Comparison of ENCODE assay signal across 8 cellular contexts in genomic region chr14:49687942-49688700, GRCh38. TPM values are rescaled to one million over a fixed set of nuclear protein-coding genes. Genes with fewer than 3 reads are reported as not detected.
A peak's percentile ranks its signal among the peaks of the same experiment; 100 is the strongest.
DNase-seq lines count a peak whose midpoint lies in the region; ATAC-seq and TF ChIP-seq lines count a peak whose summit lies in the region.

POLE2 (minus strand) TSS chr14:49688214; CDS start chr14:49688203, 11 bp downstream.

- H3K27me3 ChIP-seq in effector memory CD4-positive, alpha-beta T cell (replicated peaks; ENCODE audit: control insufficient read depth, insufficient read depth, low read length, poor library complexity, severe bottlenecking): no peaks in the 10 kb centered on the region

- ATAC-seq in GM19324 (IDR thresholded peaks at IDR 0.05; ENCODE audit: low FRiP score, unreplicated experiment) (peak; percentile 81), HG03460 (IDR thresholded peaks at IDR 0.05; ENCODE audit: unreplicated experiment) (peak; percentile 82), memory B cell (ENCODE audit: low read depth) (peak; percentile 84)

- H3K36me3 Mint-ChIP-seq in CD14-positive monocyte (peaks cover 0 to under 1% of the 10 kb centered on the region in 2 donors), memory B cell (no peaks in the 10 kb centered on the region)

- peak within 1 kb of the TSS; percentile 41 to 88 (median 69) for H3K27ac Mint-ChIP-seq in CD14-positive monocyte
- peak within 1 kb of the TSS; percentile 81 for H3K27ac Mint-ChIP-seq in memory B cell

- H3K4me1 Mint-ChIP-seq in CD14-positive monocyte: peaks cover 33% of the 10 kb centered on the region
- H3K4me1 Mint-ChIP-seq in memory B cell: peaks cover 9% of the 10 kb centered on the region

- peaks cover 0 to 7% (median 0%) of the 10 kb centered on the region in 3 donors for H3K27me3 Mint-ChIP-seq in CD14-positive monocyte (ENCODE audit: low read depth in 3 of 3)
- H3K27me3 Mint-ChIP-seq in memory B cell: no peaks in the 10 kb centered on the region

- no peak for TF ChIP-seq CTCF in CD14-positive monocyte (IDR thresholded peaks at IDR 0.05)

- peak within 1 kb of the TSS; percentile 54 for H3K27ac ChIP-seq in effector memory CD4-positive, alpha-beta T cell (ENCODE audit: insufficient read depth, low read length, poor library complexity, severe bottlenecking)

- H3K4me3 Mint-ChIP-seq in CD14-positive monocyte (peak within 1 kb of the TSS; percentile 92 to 95), memory B cell (peak within 1 kb of the TSS; percentile 90)

- H3K9me3 ChIP-seq in effector memory CD4-positive, alpha-beta T cell (ENCODE audit: control insufficient read depth, low read length): no peaks in the 10 kb centered on the region

- H3K4me1 ChIP-seq in effector memory CD4-positive, alpha-beta T cell (ENCODE audit: control insufficient read depth, insufficient read depth, low read length, poor library complexity, severe bottlenecking): peaks cover 2% of the 10 kb centered on the region

- H3K9me3 Mint-ChIP-seq in CD14-positive monocyte (peaks cover 0 to 3% (median 0%) of the 10 kb centered on the region in 7 donors), memory B cell (no peaks in the 10 kb centered on the region)

- peak within 1 kb of the TSS; percentile 80 for H3K4me3 ChIP-seq in effector memory CD4-positive, alpha-beta T cell (ENCODE audit: insufficient read depth, low read depth, low read length, poor library complexity, severe bottlenecking)

- no peak for DNase-seq in CD14-positive monocyte (ENCODE audit: low spot score)
- DNase-seq in NCI-H82 (lab: John Stamatoyannopoulos, UW): peak; percentile 86
- DNase-seq in activated CD8-positive, alpha-beta memory T cell treated with anti-CD3 and anti-CD28 coated beads for 1 hour (ENCODE audit: extremely low read depth in 1 of 2, low read depth in 1 of 2): peak; percentile 35 to 62
- DNase-seq in effector memory CD4-positive, alpha-beta T cell: peak; percentile 39 to 59 (median 52)
- peak; percentile 70 to 78 for DNase-seq in memory B cell (ENCODE audit: low spot score in 2 of 2)
- DNase-seq in stimulated activated CD8-positive, alpha-beta memory T cell treated with anti-CD3 and anti-CD28 coated beads, Interleukin-12 subunit alpha, Interleukin-12 subunit beta, amount 100 ng/mL, for 1 hour (ENCODE audit: low read depth): peak; percentile 51

- no peaks in the 10 kb centered on the region for H3K36me3 ChIP-seq in effector memory CD4-positive, alpha-beta T cell (ENCODE audit: control insufficient read depth, insufficient read depth, low read length)

- intact Hi-C loops in CD14-positive monocyte (cut with micrococcal nuclease): loop anchor here in 1 of 2 donors (5.0 kb wide), 1 partner anchor 79 kb away; the partner anchor contains the start of gene KLHDC2

RNA-seq across cellular contexts. Expression of gene POLE2, which starts in this region (rescaled TPM):
- polyA plus RNA-seq in CD14-positive monocyte: under 1 TPM; 0.18 to 0.57 TPM
